ENCODE assay signal across 22 cellular contexts in genomic region chr4:77865259-77865658, GRCh38. TPM values are rescaled to one million over a fixed set of nuclear protein-coding genes. Genes with fewer than 3 reads are reported as not detected.
DNase-seq lines count a peak whose midpoint lies in the region; ATAC-seq, FAIRE-seq and TF ChIP-seq lines count a peak whose summit lies in the region.
"Had no signal": no experiment of that assay in that cellular context is flagged by ENCODE, and none has a peak within 500 bp of the region (broad histone marks: within the 10 kb centered on the region; RNA-seq: fewer than 3 reads in every experiment).

No MANE protein-coding gene starts in this region.

- WGBS in HepG2 (ENCODE audit: low lambda C conversion rate): 85% methylated on average over 3 of the region's 3 CpGs
- WGBS in right lobe of liver (ENCODE audit: insufficient coverage, low coverage, low lambda C conversion rate, missing lambda C conversion rate): 70% methylated on average over 2 of the region's 3 CpGs
- WGBS in sigmoid colon, 2 donors: 96 to 97% methylated on average over 3 of the region's 3 CpGs

- no peaks in the 10 kb centered on the region for H4K20me1 ChIP-seq in HepG2 (ENCODE audit: insufficient read depth, low read length)

- no peak for TF ChIP-seq CTCF in HepG2 (CRISPR knock-in tag; IDR thresholded peaks at IDR 0.05)
- no peak for TF ChIP-seq CTCF in right lobe of liver (IDR thresholded peaks at IDR 0.05)
- TF ChIP-seq CTCF in sigmoid colon (IDR thresholded peaks at IDR 0.05): no peak

- H3K27ac Mint-ChIP-seq in effector memory CD8-positive, alpha-beta T cell: peak overlapping the region; percentile 8 to 100
- peak overlapping the region; percentile 32 for H3K27ac Mint-ChIP-seq in stimulated activated naive B cell treated with anti-CD40 and anti-IgM and Interleukin-4, amounts not matched to agents 10 μg/mL and 1 μg/mL and 100 μg/mL, for 72 hours

- intact Hi-C loops in HepG2 (cut with micrococcal nuclease; ENCODE audit: unreplicated experiment) (no loop called here), right lobe of liver (cut with DNase I) (no loop called here), sigmoid colon (cut with DNase I) (no loop called here)

- H3K4me1 ChIP-seq in HepG2 (ENCODE audit: insufficient read depth, low read length): peaks cover 71% of the 10 kb centered on the region
- peaks cover 0 to 7% (median 0%) of the 10 kb centered on the region in 4 donors for H3K4me1 ChIP-seq in right lobe of liver
- H3K4me1 ChIP-seq in sigmoid colon: peaks cover 0 to 17% (median 10%) of the 10 kb centered on the region in 4 donors

- H3K27me3 ChIP-seq in HepG2 (ENCODE audit: control insufficient read depth in 1 of 2, insufficient read depth in 2 of 2, low read length in 2 of 2): no peaks in the 10 kb centered on the region; a peak in 1 of 5 replicates
- H3K27me3 ChIP-seq in right lobe of liver: no peaks in the 10 kb centered on the region
- H3K27me3 ChIP-seq in sigmoid colon: no peaks in the 10 kb centered on the region
- H3K27me3 ChIP-seq: BLaER1 treated with 17β-estradiol and CSF1 and Interleukin-3, amounts not matched to agents 10 nM and 100 nM; Peyer's patch had no signal

- H3K9ac ChIP-seq in HepG2 (ENCODE audit: insufficient read depth, low read depth, low read length): no peak overlapping the region
- H3K9ac ChIP-seq: GM23248 had no signal

- POLR2A ChIA-PET in HepG2 (lab: Yijun Ruan, JAX): no interaction called here

- H3K79me2 ChIP-seq in HepG2 (ENCODE audit: insufficient read depth, low read length): peaks cover 61% of the 10 kb centered on the region

- no TSS peak for BruUV-seq in HepG2 (replicated peaks; lab: Mats Ljungman, UMichigan)

- ATAC-seq in HepG2 (no peak), right lobe of liver (no peak)
- ATAC-seq in effector memory CD8-positive, alpha-beta T cell (replicated peaks): no peak
- ATAC-seq in stimulated activated naive B cell treated with anti-CD40 and anti-IgM and Interleukin-4, amounts not matched to agents 10 μg/mL and 1 μg/mL and 100 μg/mL, for 72 hours (replicated peaks): no peak
- ATAC-seq: HCT116 had no signal

- no peak overlapping the region; the same call in 1 of the 2 replicates for H3K4me2 ChIP-seq in HepG2 (ENCODE audit: low read depth, low read length)

- H2AFZ ChIP-seq in HepG2 (ENCODE audit: low read length): no peak overlapping the region
- H2AFZ ChIP-seq: GM23248 had no signal

- peaks cover 0 to 4% of the 10 kb centered on the region in 2 experiments; a peak in 1 of 5 replicates for H3K36me3 ChIP-seq in HepG2 (replicated peaks in 1 of 2; ENCODE audit: control insufficient read depth in 1 of 2, insufficient read depth in 2 of 2, low read length in 2 of 2)
- no peaks in the 10 kb centered on the region for H3K36me3 ChIP-seq in right lobe of liver
- H3K36me3 ChIP-seq in sigmoid colon: no peaks in the 10 kb centered on the region
- H3K36me3 ChIP-seq: Peyer's patch had no signal

- in situ Hi-C loops in HepG2 (cut with HindIII; ENCODE audit: extremely low pct_ligation_motif_present, low pct_unique_long_range_greater_than_20kb): no loop called here

- peaks cover 42% of the 10 kb centered on the region for H3K36me3 Mint-ChIP-seq in effector memory CD8-positive, alpha-beta T cell (ENCODE audit: insufficient read depth)
- peaks cover 20 to 43% of the 10 kb centered on the region in 2 donors for H3K36me3 Mint-ChIP-seq in stimulated activated naive B cell treated with anti-CD40 and anti-IgM and Interleukin-4, amounts not matched to agents 10 μg/mL and 1 μg/mL and 100 μg/mL, for 72 hours

- H3K9me3 Mint-ChIP-seq in effector memory CD8-positive, alpha-beta T cell: no peaks in the 10 kb centered on the region
- H3K9me3 Mint-ChIP-seq in stimulated activated naive B cell treated with anti-CD40 and anti-IgM and Interleukin-4, amounts not matched to agents 10 μg/mL and 1 μg/mL and 100 μg/mL, for 72 hours: no peaks in the 10 kb centered on the region

- CTCF ChIA-PET in HepG2 (lab: Yijun Ruan, JAX; ENCODE audit: low intra/inter-chr PET ratio, low total read pairs): no interaction called here

- TF ChIP-seq EP300 in HepG2 (IDR thresholded peaks at IDR 0.05; ENCODE audit: low read depth in 2 of 2, low read length in 2 of 2) (no peak), HepG2 (CRISPR knock-in tag; IDR thresholded peaks at IDR 0.05; ENCODE audit: borderline replicate concordance) (no peak), sigmoid colon (IDR thresholded peaks at IDR 0.05) (no peak)

- H3K27me3 Mint-ChIP-seq in effector memory CD8-positive, alpha-beta T cell: no peaks in the 10 kb centered on the region
- no peaks in the 10 kb centered on the region for H3K27me3 Mint-ChIP-seq in stimulated activated naive B cell treated with anti-CD40 and anti-IgM and Interleukin-4, amounts not matched to agents 10 μg/mL and 1 μg/mL and 100 μg/mL, for 72 hours

- FAIRE-seq in HepG2 (lab: Jason Lieb, UNC) (no peak), RCC 7860 (lab: Jason Lieb, UNC) (no peak)
- FAIRE-seq: HTR-8/SVneo had no signal

- TF ChIP-seq RAD21 in HepG2 (CRISPR knock-in tag; IDR thresholded peaks at IDR 0.05): no peak

- DNase-seq in NCI-H510A (lab: John Stamatoyannopoulos, UW): peak; percentile 37
- no peak for DNase-seq in NCI-H510A treated with DMSO at 0.1 percent for 48 hours (lab: John Stamatoyannopoulos, UW)
- no peak for DNase-seq in HepG2 (ENCODE audit: low spot score)
- DNase-seq in right lobe of liver: no peak
- DNase-seq in effector memory CD8-positive, alpha-beta T cell: no peak
- no peak for DNase-seq in stimulated activated naive B cell treated with anti-CD40 and anti-IgM and Interleukin-4, amounts not matched to agents 10 μg/mL and 1 μg/mL and 100 μg/mL, for 72 hours
- no peak for DNase-seq in RCC 7860 (ENCODE audit: low spot score)
- DNase-seq in sigmoid colon: no peak
- DNase-seq: Calu3, DMS79 treated with DMSO at 0.1 percent for 48 hours, GDM1, GM23248, KBM-7, NCI-H1092, NCI-H1694 treated with DMSO at 0.1 percent for 48 hours, NCI-H446 treated with DMSO at 0.1 percent for 48 hours, NCI-H82, Peyer's patch, SHP77 had no signal

- peaks cover 34 to 59% of the 10 kb centered on the region in 2 donors for H3K4me1 Mint-ChIP-seq in effector memory CD8-positive, alpha-beta T cell (ENCODE audit: low read depth in 2 of 2)
- peaks cover 26 to 52% of the 10 kb centered on the region in 2 donors for H3K4me1 Mint-ChIP-seq in stimulated activated naive B cell treated with anti-CD40 and anti-IgM and Interleukin-4, amounts not matched to agents 10 μg/mL and 1 μg/mL and 100 μg/mL, for 72 hours

- no peak overlapping the region for H3K4me3 Mint-ChIP-seq in effector memory CD8-positive, alpha-beta T cell
- no peak overlapping the region for H3K4me3 Mint-ChIP-seq in stimulated activated naive B cell treated with anti-CD40 and anti-IgM and Interleukin-4, amounts not matched to agents 10 μg/mL and 1 μg/mL and 100 μg/mL, for 72 hours

- H3K4me3 ChIP-seq in HepG2 (replicated peaks in 1 of 3; ENCODE audit: insufficient read depth in 1 of 3, low read depth in 2 of 3, low read length in 3 of 3) (no peak overlapping the region), right lobe of liver (no peak overlapping the region), sigmoid colon (no peak overlapping the region)
- H3K4me3 ChIP-seq: BLaER1 treated with 17β-estradiol and CSF1 and Interleukin-3, amounts not matched to agents 10 nM and 100 nM; GM23248; Peyer's patch had no signal

- H3K27ac ChIP-seq in HepG2 (ENCODE audit: extremely low read length, insufficient read depth, low read length) (no peak overlapping the region), right lobe of liver (no peak overlapping the region), sigmoid colon (no peak overlapping the region)
- H3K27ac ChIP-seq: BLaER1 treated with 17β-estradiol and CSF1 and Interleukin-3, amounts not matched to agents 10 nM and 100 nM; GM23248; Peyer's patch had no signal

- no peaks in the 10 kb centered on the region for H3K9me3 ChIP-seq in HepG2 (ENCODE audit: low read length)
- no peaks in the 10 kb centered on the region for H3K9me3 ChIP-seq in right lobe of liver
- no peaks in the 10 kb centered on the region for H3K9me3 ChIP-seq in sigmoid colon
- H3K9me3 ChIP-seq: BLaER1 treated with 17β-estradiol and CSF1 and Interleukin-3, amounts not matched to agents 10 nM and 100 nM; Peyer's patch had no signal

- TF ChIP-seq POLR2A in HepG2 (IDR thresholded peaks at IDR 0.05; ENCODE audit: insufficient read depth in 1 of 2, low read depth in 2 of 2, low read length in 2 of 2): no peak
- TF ChIP-seq POLR2A in right lobe of liver (IDR thresholded peaks at IDR 0.05): no peak
- TF ChIP-seq POLR2A in sigmoid colon (IDR thresholded peaks at IDR 0.05): no peak

RNA-seq across cellular contexts. Expression of gene MRPL1, which starts 2.6 kb away (rescaled TPM):
- total RNA-seq in HepG2 (2016; rRNA removed; fragmentation: Illumina TruSeq; extraction: Trizol): 61.5 and 86.1 TPM in 2 replicates
- 24.2 and 24.6 TPM in 2 replicates for total RNA-seq in HepG2 (2016; cell fraction: cytosol; rRNA removed; fragmentation: Illumina TruSeq; extraction: Trizol; ENCODE audit: low read depth)
- 59.8 and 88.0 TPM in 2 replicates for total RNA-seq in HepG2 (2016; cell fraction: insoluble cytoplasmic fraction; rRNA removed; fragmentation: Illumina TruSeq; extraction: Trizol)
- 28.9 and 30.9 TPM in 2 replicates for total RNA-seq in HepG2 (2016; cell fraction: membrane; rRNA removed; fragmentation: Illumina TruSeq; extraction: Trizol)
- total RNA-seq in HepG2 (2016; cell fraction: nucleus; rRNA removed; fragmentation: Illumina TruSeq; extraction: Trizol): 37.9 and 38.5 TPM in 2 replicates
- 14.7 and 23.3 TPM in 2 replicates for polyA plus RNA-seq in HepG2 (2011; rRNA removed)
- polyA plus RNA-seq in HepG2 (2011; cell fraction: cytosol; rRNA removed): 7.4 and 10.3 TPM in 2 replicates
- 3.6 and 6.4 TPM in 2 replicates for polyA plus RNA-seq in HepG2 (2011; cell fraction: nucleus; rRNA removed)
- 17.1 and 30.1 TPM in 2 replicates for polyA plus RNA-seq in HepG2 (2012)
- 17.6 and 17.9 TPM in 2 replicates for polyA plus RNA-seq in HepG2 (2016; cell fraction: cytosol; fragmentation: Illumina TruSeq; extraction: Trizol; ENCODE audit: low read depth)
- 78.7 and 83.9 TPM in 2 replicates for polyA plus RNA-seq in HepG2 (2016; cell fraction: insoluble cytoplasmic fraction; fragmentation: Illumina TruSeq; extraction: Trizol; ENCODE audit: low read depth)
- polyA plus RNA-seq in HepG2 (2016; cell fraction: membrane; fragmentation: Illumina TruSeq; extraction: Trizol; ENCODE audit: low read depth): 21.9 and 24.3 TPM in 2 replicates
- 34.0 and 38.0 TPM in 2 replicates for polyA plus RNA-seq in HepG2 (2016; cell fraction: nucleus; fragmentation: Illumina TruSeq; extraction: Trizol; ENCODE audit: insufficient read depth, low read depth)
- 2.9 and 3.6 TPM in 2 replicates for polyA minus RNA-seq in HepG2 (2011; rRNA and poly(A)+ RNA removed; ENCODE audit: low replicate concordance)
- polyA minus RNA-seq in HepG2 (2011; cell fraction: cytosol; rRNA and poly(A)+ RNA removed): 7.6 and 8.1 TPM in 2 replicates
- 33.4 and 37.1 TPM in 2 replicates for polyA minus RNA-seq in HepG2 (2011; cell fraction: nucleus; rRNA and poly(A)+ RNA removed)
- total RNA-seq in right lobe of liver: 10 to 100 TPM; 12.8 to 26.0 (median 17.8) TPM
- total RNA-seq in sigmoid colon: 10 to 100 TPM; 23.2 to 30.0 (median 28.9) TPM
- polyA plus RNA-seq in sigmoid colon: 10 to 100 TPM; 48.9 to 52.9 (median 51.1) TPM

RNA-seq across cellular contexts. Expression of gene CNOT6L, which starts 46.1 kb away (rescaled TPM):
- total RNA-seq in HepG2 (2016; rRNA removed; fragmentation: Illumina TruSeq; extraction: Trizol): 13.5 and 33.3 TPM in 2 replicates
- 58.5 and 71.5 TPM in 2 replicates for total RNA-seq in HepG2 (2016; cell fraction: cytosol; rRNA removed; fragmentation: Illumina TruSeq; extraction: Trizol; ENCODE audit: low read depth)
- total RNA-seq in HepG2 (2016; cell fraction: insoluble cytoplasmic fraction; rRNA removed; fragmentation: Illumina TruSeq; extraction: Trizol): 14.5 and 30.1 TPM in 2 replicates
- 17.4 and 18.7 TPM in 2 replicates for total RNA-seq in HepG2 (2016; cell fraction: membrane; rRNA removed; fragmentation: Illumina TruSeq; extraction: Trizol)
- total RNA-seq in HepG2 (2016; cell fraction: nucleus; rRNA removed; fragmentation: Illumina TruSeq; extraction: Trizol): 17.2 and 19.6 TPM in 2 replicates
- polyA plus RNA-seq in HepG2 (2011; rRNA removed): 7.2 and 7.9 TPM in 2 replicates
- polyA plus RNA-seq in HepG2 (2011; cell fraction: cytosol; rRNA removed): 3.4 and 5.3 TPM in 2 replicates
- polyA plus RNA-seq in HepG2 (2011; cell fraction: nucleus; rRNA removed): 6.9 and 8.7 TPM in 2 replicates
- 12.0 and 14.2 TPM in 2 replicates for polyA plus RNA-seq in HepG2 (2012)
- polyA plus RNA-seq in HepG2 (2016; cell fraction: cytosol; fragmentation: Illumina TruSeq; extraction: Trizol; ENCODE audit: low read depth): 0.74 and 0.78 TPM in 2 replicates
- polyA plus RNA-seq in HepG2 (2016; cell fraction: insoluble cytoplasmic fraction; fragmentation: Illumina TruSeq; extraction: Trizol; ENCODE audit: low read depth): 17.9 and 19.3 TPM in 2 replicates
- 4.2 and 4.3 TPM in 2 replicates for polyA plus RNA-seq in HepG2 (2016; cell fraction: membrane; fragmentation: Illumina TruSeq; extraction: Trizol; ENCODE audit: low read depth)
- polyA plus RNA-seq in HepG2 (2016; cell fraction: nucleus; fragmentation: Illumina TruSeq; extraction: Trizol; ENCODE audit: insufficient read depth, low read depth): 12.5 and 14.3 TPM in 2 replicates
- 21.7 and 27.8 TPM in 2 replicates for polyA minus RNA-seq in HepG2 (2011; rRNA and poly(A)+ RNA removed; ENCODE audit: low replicate concordance)
- polyA minus RNA-seq in HepG2 (2011; cell fraction: cytosol; rRNA and poly(A)+ RNA removed): 27.0 and 36.9 TPM in 2 replicates
- 45.2 and 52.0 TPM in 2 replicates for polyA minus RNA-seq in HepG2 (2011; cell fraction: nucleus; rRNA and poly(A)+ RNA removed)
- 10 to 100 TPM in 5 of 6 experiments, 1 to 10 TPM in 1; 9.1 to 38.1 (median 25.0) TPM for total RNA-seq in right lobe of liver
- 10 to 100 TPM; 17.5 to 21.6 (median 19.2) TPM for total RNA-seq in sigmoid colon
- polyA plus RNA-seq in sigmoid colon: 10 to 100 TPM in 2 of 3 donors, 1 to 10 TPM in 1; 4.2 to 13.7 (median 10.6) TPM
